ENCODE assay signal across 22 cellular contexts in the genomic region with DNA sequence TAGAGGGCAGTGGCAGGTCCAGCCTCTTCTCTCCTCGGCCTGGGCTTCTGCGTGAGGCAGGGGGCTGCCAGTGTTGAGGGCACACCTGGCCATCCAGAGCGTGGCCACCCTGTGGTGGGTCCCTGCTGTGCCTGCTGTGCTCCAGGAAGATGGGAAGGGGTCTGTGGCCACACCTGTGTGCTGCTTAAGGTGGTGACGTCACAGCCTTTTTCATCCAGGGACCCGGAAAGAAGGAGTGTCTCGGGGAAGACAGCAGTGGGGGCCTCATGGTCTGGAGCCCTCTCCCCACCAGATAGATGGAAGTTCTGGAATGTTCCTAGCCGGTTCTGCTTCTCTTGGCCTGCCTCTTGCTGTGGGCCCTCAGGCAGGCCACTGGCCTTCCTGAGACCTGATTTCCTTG. TPM values are rescaled to one million over a fixed set of nuclear protein-coding genes. Genes with fewer than 3 reads are reported as not detected.
DNase-seq lines count a peak whose midpoint lies in the region; ATAC-seq, FAIRE-seq and TF ChIP-seq lines count a peak whose summit lies in the region.
"Had no signal": no experiment of that assay in that cellular context is flagged by ENCODE, and none has a peak within 500 bp of the region (broad histone marks: within the 10 kb centered on the region; RNA-seq: fewer than 3 reads in every experiment).

No MANE protein-coding gene starts in this region.

- peaks cover under 1% of the 10 kb centered on the region; the same call in 1 of the 2 replicates for H3K23me2 ChIP-seq in H1 (ENCODE audit: low read depth, low read length)

- H3K27me3 ChIP-seq in BLaER1 (no peaks in the 10 kb centered on the region), H1 (replicated peaks in 1 of 4; ENCODE audit: control insufficient read depth in 3 of 4, extremely low read depth in 1 of 4, insufficient read depth in 3 of 4, low read length in 3 of 4) (peaks cover 5 to 24% (median 19%) of the 10 kb centered on the region in 4 experiments), neuronal stem cell (ENCODE audit: control insufficient read depth in 3 of 3, insufficient read depth in 3 of 3, low read depth in 1 of 3, low read length in 3 of 3) (peaks cover 0 to 10% (median 0%) of the 10 kb centered on the region in 3 experiments), GM23338 (ENCODE audit: insufficient read depth) (peaks cover 15% of the 10 kb centered on the region)
- H3K27me3 ChIP-seq in BLaER1 treated with 17β-estradiol and CSF1 and Interleukin-3, amounts not matched to agents 10 nM and 100 nM = peaks cover 0 to 40% (median 0%) of the 10 kb centered on the region in 11 experiments; a peak in 7 of 22 replicates

- H4K20me1 ChIP-seq in BLaER1 (no peaks in the 10 kb centered on the region), H1 (replicated peaks in 1 of 2; ENCODE audit: control insufficient read depth in 1 of 2, insufficient read depth in 2 of 2, low read length in 2 of 2) (peaks cover 0 to 2% of the 10 kb centered on the region in 2 experiments), GM23338 (replicated peaks; ENCODE audit: insufficient read depth) (no peaks in the 10 kb centered on the region)
- 0 out of 22 replicates have a peak, but pooled peaks cover 0 to under 1% (median 0%) of the 10 kb centered on the region in 11 experiments for H4K20me1 ChIP-seq in BLaER1 treated with 17β-estradiol and CSF1 and Interleukin-3, amounts not matched to agents 10 nM and 100 nM

- H3K18ac ChIP-seq in H1 (ENCODE audit: extremely low read depth, low read length) (no peak overlapping the region), neuronal stem cell (ENCODE audit: low read length) (peak overlapping the region; percentile 9)

- H3K79me1 ChIP-seq in H1 (ENCODE audit: low read depth, low read length) (no peaks in the 10 kb centered on the region), neuronal stem cell (ENCODE audit: low read depth, low read length) (no peaks in the 10 kb centered on the region)

- ATAC-seq in HG02973 (IDR thresholded peaks at IDR 0.05; ENCODE audit: unreplicated experiment) = no peak
- no peak for ATAC-seq in GM23338
- ATAC-seq: CD8-positive, alpha-beta T cell had no signal

- H3K4me1 Mint-ChIP-seq in GM23338 = no peaks in the 10 kb centered on the region; the same call in 2 of the 3 replicates
- H3K4me1 Mint-ChIP-seq: B cell had no signal

- no peaks in the 10 kb centered on the region; the same call in 2 of the 3 replicates for H3K36me3 Mint-ChIP-seq in GM23338 (ENCODE audit: low read depth)
- H3K36me3 Mint-ChIP-seq: CD8-positive, alpha-beta T cell had no signal

- DNase-seq in H1 (ENCODE audit: low read depth in 1 of 2, low spot score in 2 of 2) = no peak
- no peak for DNase-seq in neuronal stem cell (ENCODE audit: low spot score)
- no peak for DNase-seq in GM23338 (ENCODE audit: low spot score)
- DNase-seq in AML-193 (lab: John Stamatoyannopoulos, UW) = no peak
- DNase-seq: 8988T; ACHN; Caco-2; Calu3; CD4-positive, alpha-beta T cell; CD8-positive, alpha-beta T cell; DMS79 treated with DMSO at 0.1 percent for 48 hours; GF-D8 had no signal

- H3K56ac ChIP-seq in H1 (replicated peaks; ENCODE audit: insufficient read length, low read depth, low read length) = no peak overlapping the region

- H2BK5ac ChIP-seq in H1 (ENCODE audit: low read depth, low read length) (no peak overlapping the region), neuronal stem cell (ENCODE audit: low read length) (no peak overlapping the region)

- H4K8ac ChIP-seq in H1 (ENCODE audit: extremely low read depth, insufficient read depth, low read length) = no peak overlapping the region
- no peak overlapping the region for H4K8ac ChIP-seq in neuronal stem cell (ENCODE audit: low read depth, low read length)

- CTCF ChIA-PET in H1 (lab: Charles Lee; ENCODE audit: partially characterized antibody) = interaction anchor here (0.6 to 2.1 kb wide), 3 partner anchors 35 to 222 kb away, joined by 3 to 5 read pairs (median 5); no protein-coding TSS in a partner anchor

- no peak for TF ChIP-seq EP300 in H1 (IDR thresholded peaks at IDR 0.05; ENCODE audit: borderline replicate concordance in 1 of 2, low read depth in 2 of 2, low read length in 2 of 2)

- FAIRE-seq in H1 (lab: Jason Lieb, UNC) = no peak
- FAIRE-seq: A204.1, D721Med, G401.6, GM12891, GM19239 had no signal

- H3K36me3 ChIP-seq in BLaER1 (no peaks in the 10 kb centered on the region), H1 (ENCODE audit: control insufficient read depth in 2 of 4, insufficient read depth in 4 of 4, low read length in 3 of 4) (no peaks in the 10 kb centered on the region), neuronal stem cell (replicated peaks in 1 of 2; ENCODE audit: control insufficient read depth in 2 of 2, insufficient read depth in 2 of 2, low read length in 2 of 2) (no peaks in the 10 kb centered on the region), GM23338 (ENCODE audit: insufficient read depth) (no peaks in the 10 kb centered on the region)
- no peaks in the 10 kb centered on the region for H3K36me3 ChIP-seq in BLaER1 treated with 17β-estradiol and CSF1 and Interleukin-3, amounts not matched to agents 10 nM and 100 nM

- H3K9ac ChIP-seq in BLaER1 (no peak overlapping the region), H1 (replicated peaks in 1 of 4; ENCODE audit: extremely low read depth in 1 of 4, low read depth in 3 of 4, low read length in 3 of 4) (no peak overlapping the region), neuronal stem cell (ENCODE audit: low read depth, low read length, poor library complexity) (no peak overlapping the region)
- H3K9ac ChIP-seq in BLaER1 treated with 17β-estradiol and CSF1 and Interleukin-3, amounts not matched to agents 10 nM and 100 nM = no peak overlapping the region

- H3K4ac ChIP-seq in H1 (replicated peaks; ENCODE audit: insufficient read length, low read depth, low read length) = no peak overlapping the region
- H3K4ac ChIP-seq in neuronal stem cell (ENCODE audit: low read length) = no peak overlapping the region

- H3K79me2 ChIP-seq in H1 (ENCODE audit: control insufficient read depth in 1 of 2, insufficient read depth in 2 of 2, low read length in 2 of 2) (no peaks in the 10 kb centered on the region), GM23338 (replicated peaks; ENCODE audit: insufficient read depth) (no peaks in the 10 kb centered on the region)

- no peak overlapping the region for H3K4me3 Mint-ChIP-seq in GM23338
- H3K4me3 Mint-ChIP-seq: B cell; CD4-positive, alpha-beta T cell; CD8-positive, alpha-beta T cell had no signal

- no peaks in the 10 kb centered on the region for H3K9me3 ChIP-seq in BLaER1
- peaks cover 0 to 5% (median 0%) of the 10 kb centered on the region in 11 experiments; a peak in 4 of 22 replicates for H3K9me3 ChIP-seq in BLaER1 treated with 17β-estradiol and CSF1 and Interleukin-3, amounts not matched to agents 10 nM and 100 nM (replicated peaks in 1 of 11)
- peaks cover 0 to 3% of the 10 kb centered on the region in 2 experiments; a peak in 1 of 4 replicates for H3K9me3 ChIP-seq in H1 (ENCODE audit: insufficient read depth in 2 of 2, low read depth in 1 of 2, low read length in 1 of 2)
- H3K9me3 ChIP-seq in neuronal stem cell (replicated peaks in 1 of 2; ENCODE audit: control insufficient read depth in 2 of 2, insufficient read depth in 1 of 2, low read depth in 1 of 2, low read length in 2 of 2) = peaks cover 0 to 4% of the 10 kb centered on the region in 2 donors
- H3K9me3 ChIP-seq: Caco-2 had no signal

- H2AFZ ChIP-seq in H1 (ENCODE audit: low read length) = no peak overlapping the region
- no peak overlapping the region for H2AFZ ChIP-seq in neuronal stem cell (ENCODE audit: low read length)
- H2AFZ ChIP-seq in GM23338 = no peak overlapping the region

- no peaks in the 10 kb centered on the region for H3F3A ChIP-seq in GM23338 (replicated peaks; ENCODE audit: low read depth)

- no peak overlapping the region for H2BK20ac ChIP-seq in H1 (ENCODE audit: low read length)

- H3K27ac Mint-ChIP-seq in GM23338 = no peak overlapping the region
- H3K27ac Mint-ChIP-seq: B cell; CD4-positive, alpha-beta T cell; CD8-positive, alpha-beta T cell had no signal

- H2BK15ac ChIP-seq in H1 (ENCODE audit: low read length) = peak overlapping the region; percentile 61; the same call in 1 of the 2 replicates
- peak overlapping the region; percentile 29 for H2BK15ac ChIP-seq in neuronal stem cell (ENCODE audit: low read length)

- no peak for TF ChIP-seq POLR2A in H1 (IDR thresholded peaks at IDR 0.05; ENCODE audit: control extremely low read depth in 1 of 2, low read depth in 2 of 2, low read length in 2 of 2)

- H4K91ac ChIP-seq in H1 (replicated peaks; ENCODE audit: insufficient read length, low read length) (peak overlapping the region; percentile 47), neuronal stem cell (ENCODE audit: low read depth, low read length, poor library complexity) (no peak overlapping the region)

- WGBS in H1 (ENCODE audit: extremely low coverage in 1 of 2, insufficient coverage in 1 of 2, insufficient read length in 1 of 2, insufficient replicate concordance in 2 of 2, low coverage in 1 of 2, low lambda C conversion rate in 2 of 2, missing lambda C conversion rate in 1 of 2), 2 experiments = 85% methylated on average over 7 of the region's 7 CpGs; no CpG with 5 or more reads in 1 of the 2 experiments
- no CpG with 5 or more reads among the region's 7 CpGs for WGBS in neuronal stem cell (ENCODE audit: extremely low coverage in 2 of 2, insufficient read length in 2 of 2, insufficient replicate concordance in 1 of 2), 2 donors

- peaks cover 21% of the 10 kb centered on the region for H3K27me3 Mint-ChIP-seq in GM23338 (ENCODE audit: insufficient read depth, low read depth, poor library complexity)

- H3K27ac ChIP-seq in BLaER1 (no peak overlapping the region), H1 (ENCODE audit: low read depth, low read length) (no peak overlapping the region), neuronal stem cell (replicated peaks; ENCODE audit: low read length) (no peak overlapping the region), GM23338 (ENCODE audit: low read depth) (no peak overlapping the region)
- no peak overlapping the region for H3K27ac ChIP-seq in BLaER1 treated with 17β-estradiol and CSF1 and Interleukin-3, amounts not matched to agents 10 nM and 100 nM
- H3K27ac ChIP-seq: C4-2B had no signal

- H3K4me3 ChIP-seq in BLaER1 = no peak overlapping the region
- H3K4me3 ChIP-seq in BLaER1 treated with 17β-estradiol and CSF1 and Interleukin-3, amounts not matched to agents 10 nM and 100 nM = no peak overlapping the region
- no peak overlapping the region for H3K4me3 ChIP-seq in H1 (ENCODE audit: extremely low read depth in 1 of 4, insufficient read depth in 2 of 4, low read depth in 3 of 4, low read length in 4 of 4)
- H3K4me3 ChIP-seq in neuronal stem cell (ENCODE audit: low read length in 2 of 2) = no peak overlapping the region
- no peak overlapping the region for H3K4me3 ChIP-seq in GM23338

- TF ChIP-seq RAD21 in H1 (IDR thresholded peaks at IDR 0.05 in 1 of 2, conservative IDR thresholded peaks at IDR 0.05 in 1 of 2; ENCODE audit: low read depth in 2 of 2, low read length in 2 of 2) = no peak

- no peak overlapping the region for H4K5ac ChIP-seq in H1 (ENCODE audit: insufficient read length, low read depth, low read length)

- no peaks in the 10 kb centered on the region for H3K9me2 ChIP-seq in GM23338 (ENCODE audit: insufficient read depth)

- H2AK5ac ChIP-seq in H1 (ENCODE audit: low read depth, low read length) (no peak overlapping the region), neuronal stem cell (ENCODE audit: low read depth, low read length) (peak overlapping the region; percentile 67)

- H2BK12ac ChIP-seq in H1 (ENCODE audit: low read depth, low read length) (0 out of 2 replicates have a peak overlapping the region, but pooled peaks have one; percentile 3), neuronal stem cell (ENCODE audit: low read length) (no peak overlapping the region)

- H3K23ac ChIP-seq in H1 (ENCODE audit: insufficient read length) (no peak overlapping the region), neuronal stem cell (ENCODE audit: low read depth, low read length, poor library complexity) (peak overlapping the region; percentile 16)

- H2BK120ac ChIP-seq in H1 (replicated peaks; ENCODE audit: low read depth, low read length) (no peak overlapping the region), neuronal stem cell (ENCODE audit: low read depth, low read length) (no peak overlapping the region)

- POLR2A ChIA-PET in H1 (lab: Charles Lee; ENCODE audit: partially characterized antibody) = no interaction called here

- peaks cover 85% of the 10 kb centered on the region for H3K4me1 ChIP-seq in BLaER1
- H3K4me1 ChIP-seq in BLaER1 treated with 17β-estradiol and CSF1 and Interleukin-3, amounts not matched to agents 10 nM and 100 nM = peaks cover 18 to 84% (median 69%) of the 10 kb centered on the region in 10 experiments
- H3K4me1 ChIP-seq in H1 (replicated peaks in 1 of 4; ENCODE audit: control insufficient read depth in 3 of 4, insufficient read depth in 4 of 4, low read length in 3 of 4) = peaks cover 0 to under 1% (median 0%) of the 10 kb centered on the region in 4 experiments; a peak in 1 of 7 replicates
- H3K4me1 ChIP-seq in neuronal stem cell (ENCODE audit: control insufficient read depth in 2 of 2, insufficient read depth in 1 of 2, low read depth in 1 of 2, low read length in 2 of 2) = peaks cover 11 to 45% of the 10 kb centered on the region in 2 donors
- no peaks in the 10 kb centered on the region for H3K4me1 ChIP-seq in GM23338 (ENCODE audit: insufficient read depth)
- H3K4me1 ChIP-seq: Caco-2 had no signal

- peaks cover 6% of the 10 kb centered on the region; the same call in 2 of the 3 replicates for H3K9me3 Mint-ChIP-seq in GM23338
- H3K9me3 Mint-ChIP-seq: CD4-positive, alpha-beta T cell; CD8-positive, alpha-beta T cell had no signal

- H3K4me2 ChIP-seq in BLaER1 = peak overlapping the region; percentile 58
- peak overlapping the region in 7 of 11 experiments; percentile 45 to 86 (median 77); a peak in 7 of 22 replicates for H3K4me2 ChIP-seq in BLaER1 treated with 17β-estradiol and CSF1 and Interleukin-3, amounts not matched to agents 10 nM and 100 nM
- H3K4me2 ChIP-seq in H1 (ENCODE audit: insufficient read depth in 1 of 2, low read depth in 2 of 2, low read length in 2 of 2) = no peak overlapping the region
- no peak overlapping the region for H3K4me2 ChIP-seq in neuronal stem cell (ENCODE audit: insufficient read depth, low read length, poor library complexity, severe bottlenecking)
- H3K4me2 ChIP-seq in GM23338 = no peak overlapping the region

- TF ChIP-seq CTCF in H1 (IDR thresholded peaks at IDR 0.05; ENCODE audit: control extremely low read depth in 1 of 3, insufficient read depth in 1 of 3, low read depth in 1 of 3, low read length in 3 of 3) (no peak), GM23338 (conservative IDR thresholded peaks at IDR 0.05; ENCODE audit: low read depth in 2 of 2) (no peak)

- H3K14ac ChIP-seq in H1 (ENCODE audit: insufficient read length) (no peak overlapping the region), neuronal stem cell (ENCODE audit: low read length) (no peak overlapping the region)

RNA-seq across cellular contexts. Expression of a gene that starts 36.5 kb away (rescaled TPM):
- total RNA-seq in H1 (2021; fragmentation: NEBNext Ultra II Directional; extraction: Animal tissue kit (Norgen Biotek cat#: 25700)) = 3,535 and 3,691 TPM in 2 replicates
- polyA plus RNA-seq in H1 (2011; rRNA removed) (5,010 and 7,420 TPM in 2 replicates), GM23338 (2016; fragmentation: Nextera tagmentation; extraction: Ambion mirVana) (1,867 and 1,896 TPM in 2 replicates)
- 3,868 TPM for polyA plus RNA-seq in H1 (2011; cell fraction: cytosol; rRNA removed)
- polyA plus RNA-seq in H1 (2011; cell fraction: nucleus; rRNA removed) = 4,694 TPM
- polyA plus RNA-seq in H1 (2012, experiment 1 of 2) = 3,170 to 3,474 TPM (median 3,377 TPM) in 4 replicates
- 3,649 TPM for polyA plus RNA-seq in H1 (2012, experiment 2 of 2)
- polyA plus RNA-seq in H1 (2013, experiment 1 of 2) = 4,243 TPM
- polyA plus RNA-seq in H1 (2013, experiment 2 of 2) = 4,284 TPM
- polyA minus RNA-seq in H1 (2011; rRNA and poly(A)+ RNA removed) = 1,111 and 1,306 TPM in 2 replicates
- polyA minus RNA-seq in H1 (2011; cell fraction: cytosol; rRNA and poly(A)+ RNA removed) = 1,521 TPM
- 1,666 TPM for polyA minus RNA-seq in H1 (2011; cell fraction: nucleus; rRNA and poly(A)+ RNA removed)
- polyA plus RNA-seq in neuronal stem cell (2013, experiment 1 of 2) = 5,937 TPM
- polyA plus RNA-seq in neuronal stem cell (2013, experiment 2 of 2) = 5,622 TPM
- total RNA-seq in GM23338 (2014; rRNA removed; shearing (Covaris generic)) = 4,739 and 4,954 TPM in 2 replicates

RNA-seq across cellular contexts. Expression of a gene that starts 52.1 kb away (rescaled TPM):
- total RNA-seq in H1 (2021; fragmentation: NEBNext Ultra II Directional; extraction: Animal tissue kit (Norgen Biotek cat#: 25700)) = 0.30 TPM in 1 of 2 replicates, not detected in the other
- 0.18 and 0.44 TPM in 2 replicates for polyA plus RNA-seq in H1 (2011; rRNA removed)
- 0.14 TPM for polyA plus RNA-seq in H1 (2011; cell fraction: cytosol; rRNA removed)
- polyA plus RNA-seq in H1 (2011; cell fraction: nucleus; rRNA removed) = 0.88 TPM
- 0.12 to 0.43 TPM (median 0.30 TPM) in 4 replicates for polyA plus RNA-seq in H1 (2012, experiment 1 of 2)
- 0.28 TPM for polyA plus RNA-seq in H1 (2012, experiment 2 of 2)
- not detected for polyA plus RNA-seq in H1 (2013, experiment 1 of 2)
- 0.07 TPM for polyA plus RNA-seq in H1 (2013, experiment 2 of 2)
- 0.09 and 0.10 TPM in 2 replicates for polyA minus RNA-seq in H1 (2011; rRNA and poly(A)+ RNA removed)
- polyA minus RNA-seq in H1 (2011; cell fraction: cytosol; rRNA and poly(A)+ RNA removed) = not detected
- polyA minus RNA-seq in H1 (2011; cell fraction: nucleus; rRNA and poly(A)+ RNA removed) = 0.90 TPM
- 0.20 TPM for polyA plus RNA-seq in neuronal stem cell (2013, experiment 1 of 2)
- polyA plus RNA-seq in neuronal stem cell (2013, experiment 2 of 2) = 0.25 TPM
- 1.6 TPM in 1 of 2 replicates, not detected in the other for total RNA-seq in GM23338 (2014; rRNA removed; shearing (Covaris generic))
- polyA plus RNA-seq in GM23338 (2016; fragmentation: Nextera tagmentation; extraction: Ambion mirVana) = 0.13 TPM in 1 of 2 replicates, not detected in the other

Comparison
In these comparisons a context has a peak if more than half of its experiments do, and no peak if none do; other contexts are left out.
1. H3K4me2 ChIP-seq: peak in BLaER1 (single experiment) and BLaER1 treated with 17β-estradiol and CSF1 and Interleukin-3, amounts not matched to agents 10 nM and 100 nM (7 of 11); none in H1 (0 of 2), neuronal stem cell (single experiment) and GM23338 (single experiment).